ENCODE assay signal across 21 cellular contexts in genomic region chr7:3589756-3590155, GRCh38.
"Had no signal": no experiment of that assay in that cellular context is flagged by ENCODE, and none has a peak within 500 bp of the region (broad histone marks: within the 10 kb centered on the region; RNA-seq: fewer than 3 reads in every experiment).

No MANE protein-coding gene starts in this region.

- H3K4me3 ChIP-seq: heart left ventricle, right lobe of liver, skin epidermis, thyroid gland, upper lobe of right lung had no signal

- H3K9ac ChIP-seq: parathyroid adenoma had no signal

- H3K36me3 ChIP-seq: heart left ventricle, right lobe of liver, thyroid gland, upper lobe of right lung had no signal

- DNase-seq: activated B cell treated with CpG ODN at 0.5 μM for 24 hours; activated CD4-positive, alpha-beta T cell treated with anti-CD3 and anti-CD28 coated beads for 36 hours; activated CD4-positive, alpha-beta T cell treated with anti-CD3 and anti-CD28 coated beads, Interleukin-2, amount 50 U/mL, for 48 hours; activated effector memory CD4-positive, alpha-beta T cell treated with anti-CD3 and anti-CD28 coated beads, Interleukin-2, amount 50 U/mL, for 16 hours; activated naive CD4-positive, alpha-beta T cell treated with anti-CD3 and anti-CD28 coated beads, Interleukin-2, amount 50 U/mL, for 16 hours; activated naive CD8-positive, alpha-beta T cell treated with anti-CD3 and anti-CD28 coated beads, Interleukin-2, amount 50 U/mL, for 24 hours; activated T-cell treated with anti-CD3 and anti-CD28 coated beads, Interleukin-2, amount 50 U/mL, for 72 hours; effector CD4-positive, alpha-beta T cell; heart left ventricle; islet precursor cell; left colon; naive B cell; nucleus accumbens; right lobe of liver; stimulated activated CD4-positive, alpha-beta T cell treated with anti-CD3 and anti-CD28 coated beads, Interleukin-1b, Interleukin-23, amount 100 ng/mL, for 48 hours; substantia nigra; T1000; thyroid gland; upper lobe of right lung had no signal

- H3K9me3 ChIP-seq: heart left ventricle, right lobe of liver, thyroid gland, upper lobe of right lung had no signal

- ATAC-seq: activated CD4-positive, alpha-beta T cell treated with anti-CD3 and anti-CD28 coated beads for 36 hours; activated naive CD8-positive, alpha-beta T cell treated with anti-CD3 and anti-CD28 coated beads, Interleukin-2, amount 50 U/mL, for 24 hours; activated T-cell treated with anti-CD3 and anti-CD28 coated beads, Interleukin-2, amount 50 U/mL, for 72 hours; heart left ventricle; left colon; right lobe of liver; upper lobe of right lung had no signal

- H3K27ac ChIP-seq: heart left ventricle, parathyroid adenoma, right lobe of liver, skin epidermis, thyroid gland, upper lobe of right lung had no signal
